16 cellular contexts compared by ENCODE assay signal in the genomic region with DNA sequence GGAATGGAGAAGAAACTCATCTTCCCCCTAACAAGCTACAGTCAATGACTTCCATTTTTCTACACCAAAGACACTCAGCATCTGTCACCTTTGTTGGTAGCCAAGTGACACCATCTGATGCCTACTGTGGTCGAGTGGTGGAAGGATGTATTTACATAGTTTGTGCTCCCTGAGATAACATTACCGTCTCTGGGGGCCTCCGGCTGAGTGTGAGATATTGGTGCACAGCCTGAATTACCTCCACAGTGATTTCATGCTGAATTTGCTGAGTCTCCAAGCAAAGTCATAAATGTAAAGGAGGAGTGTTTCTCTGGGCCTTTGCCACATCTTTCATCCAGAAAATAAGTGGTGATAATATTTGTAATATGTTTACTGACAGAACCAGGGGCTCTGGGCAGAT.
A peak's percentile ranks its signal among the peaks of the same experiment; 100 is the strongest.
DNase-seq lines count a peak whose midpoint lies in the region; ATAC-seq and TF ChIP-seq lines count a peak whose summit lies in the region.
"Had no signal": no experiment of that assay in that cellular context is flagged by ENCODE, and none has a peak within 500 bp of the region (broad histone marks: within the 10 kb centered on the region; RNA-seq: fewer than 3 reads in every experiment).

No MANE protein-coding gene starts in this region.

- no peaks in the 10 kb centered on the region for H3K36me3 ChIP-seq in upper lobe of right lung
- H3K36me3 ChIP-seq: BLaER1 treated with 17β-estradiol and CSF1 and Interleukin-3, amounts not matched to agents 10 nM and 100 nM had no signal

- H3K4me1 ChIP-seq in upper lobe of right lung = no peaks in the 10 kb centered on the region

- in situ Hi-C loops in GM13976 (cut with MboI; ENCODE audit: low sequenced_read_pairs, unreplicated experiment) = no loop called here

- ATAC-seq in upper lobe of right lung (no peak), HG03095 (IDR thresholded peaks at IDR 0.05; ENCODE audit: unreplicated experiment) (no peak)

- peak; percentile 13 for DNase-seq in activated effector memory CD4-positive, alpha-beta T cell treated with anti-CD3 and anti-CD28 coated beads, Interleukin-2, amount 50 U/mL, for 16 hours
- no peak for DNase-seq in activated effector memory CD4-positive, alpha-beta T cell treated with Interleukin-2 at 50 U/mL for 16 hours
- DNase-seq in NCI-H1694 treated with DMSO at 0.1 percent for 48 hours (lab: John Stamatoyannopoulos, UW) (peak; percentile 39), cerebellum (ENCODE audit: low spot score) (peak; percentile 20), upper lobe of right lung (peak; percentile 15), GM13976 (ENCODE audit: low spot score) (no peak), DMS114 treated with DMSO at 0.1 percent for 48 hours (lab: John Stamatoyannopoulos, UW; ENCODE audit: unreplicated experiment) (no peak)
- DNase-seq: CD8-positive, alpha-beta memory T cell; DND-41; MM.1S; NCI-H1105; NCI-H2029; SW 1271; T-helper 2 cell had no signal

- no peaks in the 10 kb centered on the region for H3K27me3 ChIP-seq in upper lobe of right lung
- H3K27me3 ChIP-seq: BLaER1 treated with 17β-estradiol and CSF1 and Interleukin-3, amounts not matched to agents 10 nM and 100 nM had no signal

- TF ChIP-seq CTCF in upper lobe of right lung (IDR thresholded peaks at IDR 0.05) (no peak), GM13976 (IDR thresholded peaks at IDR 0.05; ENCODE audit: borderline replicate concordance, control extremely low read depth, extremely low read depth, insufficient read depth, missing control alignments) (no peak)

- no peaks in the 10 kb centered on the region for H3K9me3 ChIP-seq in upper lobe of right lung

- no peak overlapping the region for H3K4me3 ChIP-seq in upper lobe of right lung
- H3K4me3 ChIP-seq: BLaER1 treated with 17β-estradiol and CSF1 and Interleukin-3, amounts not matched to agents 10 nM and 100 nM had no signal

- intact Hi-C loops in upper lobe of right lung (cut with DNase I) = no loop called here

- no peak overlapping the region for H3K27ac ChIP-seq in upper lobe of right lung
- H3K27ac ChIP-seq: BLaER1 treated with 17β-estradiol and CSF1 and Interleukin-3, amounts not matched to agents 10 nM and 100 nM had no signal

Comparison
In these comparisons a context has a peak if more than half of its experiments do, and no peak if none do; other contexts are left out.
1. DNase-seq: peak in activated effector memory CD4-positive, alpha-beta T cell treated with anti-CD3 and anti-CD28 coated beads, Interleukin-2, amount 50 U/mL, for 16 hours (single experiment), NCI-H1694 treated with DMSO at 0.1 percent for 48 hours (single experiment), cerebellum (single experiment) and upper lobe of right lung (single experiment); none in activated effector memory CD4-positive, alpha-beta T cell treated with Interleukin-2 at 50 U/mL for 16 hours (single experiment), GM13976 (single experiment) and DMS114 treated with DMSO at 0.1 percent for 48 hours (single experiment).